8 cellular contexts compared by ENCODE assay signal in the genomic region with DNA sequence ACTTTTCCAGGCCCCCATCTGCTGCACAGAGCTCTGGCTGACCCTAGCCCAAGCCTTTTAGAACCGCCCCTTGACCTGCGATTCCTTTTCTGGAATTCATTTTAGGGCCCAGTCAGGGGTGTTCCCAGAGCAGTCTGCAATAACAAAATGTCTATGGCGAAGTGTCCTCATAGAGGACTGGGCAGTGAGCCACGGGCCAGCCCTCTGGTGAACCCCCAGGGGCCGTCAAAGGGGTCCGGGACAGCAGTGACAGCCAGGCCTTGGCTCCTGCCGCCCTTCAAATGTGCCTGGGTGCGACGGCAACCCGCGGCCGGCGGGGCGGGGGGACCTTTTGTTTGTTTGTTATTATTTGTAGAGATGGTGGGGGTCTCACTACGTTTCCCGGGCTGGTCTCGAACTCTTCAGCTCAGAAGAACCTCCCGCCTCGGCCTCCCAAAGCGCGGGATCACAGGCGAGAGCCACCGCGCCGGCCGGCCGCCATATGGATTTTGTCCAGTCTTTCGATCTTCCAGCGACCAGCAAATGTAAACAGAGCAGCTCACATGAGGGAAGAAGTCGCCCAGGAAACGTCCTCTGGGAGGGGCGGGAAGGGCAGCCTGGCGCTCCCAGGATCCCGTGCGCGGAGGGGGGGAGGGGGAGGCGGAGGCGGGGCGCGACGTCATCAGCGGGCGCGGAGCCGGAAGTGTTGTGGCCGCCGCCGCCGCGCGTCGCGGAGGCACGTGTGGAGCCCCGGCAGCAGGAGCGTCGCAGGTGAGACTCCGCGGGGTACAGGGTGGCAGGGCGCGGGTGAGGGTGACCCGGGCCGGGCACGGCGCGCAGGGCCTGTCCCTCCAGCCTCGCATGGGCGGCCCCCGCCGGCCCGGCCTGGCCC. TPM values are rescaled to one million over a fixed set of nuclear protein-coding genes. Genes with fewer than 3 reads are reported as not detected.
A peak's percentile ranks its signal among the peaks of the same experiment; 100 is the strongest.
DNase-seq lines count a peak whose midpoint lies in the region; ATAC-seq and TF ChIP-seq lines count a peak whose summit lies in the region.

A gene (plus strand): TSS at position 685 of the 871 bp plus-strand sequence. CDS start 783 bp downstream, outside the sequence.

- H3K36me3 Mint-ChIP-seq in activated naive CD4-positive, alpha-beta T cell treated with anti-CD3 and anti-CD28 coated beads for 36 hours (ENCODE audit: low read depth), result peaks cover 6% of the 10 kb centered on the region

- H3K9me3 Mint-ChIP-seq in activated naive CD4-positive, alpha-beta T cell treated with anti-CD3 and anti-CD28 coated beads for 36 hours, result no peaks in the 10 kb centered on the region

- peaks cover 34% of the 10 kb centered on the region for H3K4me1 Mint-ChIP-seq in activated naive CD4-positive, alpha-beta T cell treated with anti-CD3 and anti-CD28 coated beads for 36 hours (ENCODE audit: low read depth)

- peaks cover 4% of the 10 kb centered on the region for H3K36me3 ChIP-seq in MG63
- H3K36me3 ChIP-seq in SJSA1, result peaks cover 23% of the 10 kb centered on the region
- no peaks in the 10 kb centered on the region for H3K36me3 ChIP-seq in neutrophil

- DNase-seq in C1 segment of cervical spinal cord (lab: John Stamatoyannopoulos, UW), result peak; percentile 56 to 92 (median 88)
- peak; percentile 88 for DNase-seq in MG63
- peak; percentile 69 to 90 for DNase-seq in SJSA1 (ENCODE audit: low read depth in 1 of 2, low spot score in 2 of 2)
- peak; percentile 79 for DNase-seq in activated naive CD4-positive, alpha-beta T cell treated with anti-CD3 and anti-CD28 coated beads for 36 hours
- DNase-seq in foreskin melanocyte, result peak; percentile 78
- peak; percentile 45 to 92 (median 83) for DNase-seq in substantia nigra (lab: John Stamatoyannopoulos, UW)

- H3K27ac ChIP-seq in SJSA1 (peak within 1 kb of the TSS; percentile 57), neutrophil (peak within 1 kb of the TSS; percentile 79), substantia nigra (ENCODE audit: low read depth, low read length, poor library complexity, severe bottlenecking) (peak within 1 kb of the TSS; percentile 88)

- peak within 1 kb of the TSS; percentile 87 for H3K27ac Mint-ChIP-seq in activated naive CD4-positive, alpha-beta T cell treated with anti-CD3 and anti-CD28 coated beads for 36 hours

- H3K4me1 ChIP-seq in SJSA1 (replicated peaks) (peaks cover 18% of the 10 kb centered on the region), neutrophil (ENCODE audit: control insufficient read depth in 1 of 2, insufficient read depth in 1 of 2, low read depth in 1 of 2, low read length in 1 of 2) (peaks cover 18 to 19% of the 10 kb centered on the region in 2 experiments)

- H3K4me3 Mint-ChIP-seq in activated naive CD4-positive, alpha-beta T cell treated with anti-CD3 and anti-CD28 coated beads for 36 hours, result peak within 1 kb of the TSS; percentile 97

- peak; percentile 39 for ATAC-seq in GM21423 (IDR thresholded peaks at IDR 0.05; ENCODE audit: unreplicated experiment)

- CTCF ChIA-PET in activated naive CD4-positive, alpha-beta T cell treated with anti-CD3 and anti-CD28 coated beads for 36 hours (lab: Charles Lee), result interaction anchor here (0.7 to 2.9 kb wide), 4 partner anchors 8 to 18 kb away, joined by 3 to 13 read pairs (median 4); no protein-coding TSS in a partner anchor

- H3K27me3 ChIP-seq in MG63 (no peaks in the 10 kb centered on the region), SJSA1 (replicated peaks) (no peaks in the 10 kb centered on the region), neutrophil (peaks cover 34% of the 10 kb centered on the region)

- peak; percentile 39 for TF ChIP-seq CTCF in neutrophil (IDR thresholded peaks at IDR 0.05)

- no peaks in the 10 kb centered on the region for H3K9me3 ChIP-seq in MG63
- no peaks in the 10 kb centered on the region for H3K9me3 ChIP-seq in SJSA1 (replicated peaks)
- H3K9me3 ChIP-seq in neutrophil, result no peaks in the 10 kb centered on the region

- intact Hi-C loops in activated naive CD4-positive, alpha-beta T cell treated with anti-CD3 and anti-CD28 coated beads for 36 hours (cut with micrococcal nuclease), result loop anchor here (2.0 kb wide), 1 partner anchor 34 kb away; a partner anchor contains a TSS

- H3K27me3 Mint-ChIP-seq in activated naive CD4-positive, alpha-beta T cell treated with anti-CD3 and anti-CD28 coated beads for 36 hours (ENCODE audit: low read depth), result peaks cover under 1% of the 10 kb centered on the region

- peak within 1 kb of the TSS; percentile 79 for H3K4me3 ChIP-seq in MG63
- peak within 1 kb of the TSS; percentile 97 for H3K4me3 ChIP-seq in SJSA1
- peak within 1 kb of the TSS; percentile 80 to 81 for H3K4me3 ChIP-seq in neutrophil (ENCODE audit: low read depth in 1 of 2, low read length in 1 of 2)

RNA-seq across cellular contexts. Expression of the gene that starts here (rescaled TPM):
- 29.0 and 43.2 TPM in 2 replicates for total RNA-seq in MG63 (2014; rRNA removed; shearing (Covaris generic); ENCODE audit: low replicate concordance)
- total RNA-seq in SJSA1 (2014; rRNA removed; shearing (Covaris generic)), result 14.3 and 18.8 TPM in 2 replicates
- 1 to 10 TPM; 6.6 to 6.7 TPM for total RNA-seq in activated naive CD4-positive, alpha-beta T cell treated with anti-CD3 and anti-CD28 coated beads for 36 hours

Comparison
In these comparisons a context has a peak if more than half of its experiments do, and no peak if none do; other contexts are left out.
1. Peak in every context shown above with its lines: DNase-seq, ATAC-seq, H3K4me3 ChIP-seq and H3K27ac ChIP-seq.